In the genomic region with DNA sequence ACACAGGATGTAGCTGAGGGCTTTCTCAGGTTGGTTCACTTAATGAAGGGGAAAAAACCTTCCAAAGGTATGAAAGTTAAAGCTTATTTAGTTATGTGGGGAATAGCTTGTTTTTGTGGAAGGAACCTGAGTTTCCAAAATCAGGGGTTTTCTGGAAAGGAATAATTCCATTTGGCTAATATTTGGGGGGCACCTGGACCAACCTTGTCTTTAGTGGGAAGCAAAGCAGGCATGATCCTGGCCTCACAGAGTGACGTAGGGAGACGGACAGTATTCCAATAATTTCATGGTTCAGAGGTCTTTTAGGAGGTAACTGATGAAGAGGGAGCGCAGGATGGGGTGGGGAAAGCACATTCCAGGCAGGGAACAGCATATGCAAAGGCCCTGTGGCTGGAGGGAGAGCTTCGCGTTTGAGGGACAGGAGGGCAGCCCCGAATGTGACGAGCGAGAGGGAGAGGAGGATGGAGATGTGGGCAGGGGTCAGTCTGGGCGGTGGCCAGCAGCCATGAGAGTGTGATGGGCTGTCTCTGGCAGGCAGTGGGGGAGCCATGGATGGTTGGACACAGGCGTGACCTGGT, we compare ENCODE assay signal across 15 cellular contexts.
A peak's percentile ranks its signal among the peaks of the same experiment; 100 is the strongest.
DNase-seq lines count a peak whose midpoint lies in the region; ATAC-seq, FAIRE-seq and TF ChIP-seq lines count a peak whose summit lies in the region.
"Had no signal": no experiment of that assay in that cellular context is flagged by ENCODE, and none has a peak within 500 bp of the region (broad histone marks: within the 10 kb centered on the region; RNA-seq: fewer than 3 reads in every experiment).

No MANE protein-coding gene starts in this region.

- peaks cover 4% of the 10 kb centered on the region for H3K36me3 ChIP-seq in NT2/D1 (ENCODE audit: insufficient read depth, insufficient read length, low read length)
- H3K36me3 ChIP-seq in K562 (ENCODE audit: control insufficient read depth, insufficient read depth, low read length), result no peaks in the 10 kb centered on the region
- H3K36me3 ChIP-seq in liver (ENCODE audit: control insufficient read depth in 4 of 4, insufficient read depth in 3 of 4, low read depth in 1 of 4, low read length in 3 of 4), result no peaks in the 10 kb centered on the region
- H3K36me3 ChIP-seq in subcutaneous abdominal adipose tissue (ENCODE audit: control insufficient read depth in 5 of 5, insufficient read depth in 5 of 5, low read length in 5 of 5), result no peaks in the 10 kb centered on the region
- H3K36me3 ChIP-seq in gastrocnemius medialis, result no peaks in the 10 kb centered on the region
- H3K36me3 ChIP-seq: SJCRH30 had no signal

- TF ChIP-seq RAD21 in K562 (CRISPR knock-in tag; conservative IDR thresholded peaks at IDR 0.05 in 1 of 2, IDR thresholded peaks at IDR 0.05 in 1 of 2) (no peak), liver (IDR thresholded peaks at IDR 0.05) (no peak)

- BruUV-seq in K562 (replicated peaks; lab: Mats Ljungman, UMichigan), result no TSS peak

- H3K9ac ChIP-seq in NT2/D1 (ENCODE audit: insufficient read length, low read depth) (peak overlapping the region; percentile 42), K562 (ENCODE audit: insufficient read depth in 1 of 2, low read depth in 2 of 2, low read length in 2 of 2) (peak overlapping the region in 1 of 2 experiments; percentile 62; a peak in 1 of 4 replicates), liver (ENCODE audit: low read depth in 1 of 2, low read length in 2 of 2) (no peak overlapping the region), subcutaneous abdominal adipose tissue (ENCODE audit: low read length in 5 of 5) (peak overlapping the region in 2 of 5 donors; percentile 28 to 41)

- CTCF ChIA-PET in K562 (lab: Yijun Ruan, JAX; ENCODE audit: low intra/inter-chr PET ratio), result no interaction called here

- H3K4me2 ChIP-seq in K562 (ENCODE audit: insufficient read depth, low read length), result no peak overlapping the region

- no peak overlapping the region for H3K27ac ChIP-seq in K562 (ENCODE audit: extremely low read depth, low read depth, low read length)
- H3K27ac ChIP-seq in liver (ENCODE audit: low read depth in 1 of 2, low read length in 2 of 2), result peak overlapping the region; percentile 58 to 84
- H3K27ac ChIP-seq in subcutaneous abdominal adipose tissue (ENCODE audit: low read depth, low read length), result peak overlapping the region; percentile 41
- peak overlapping the region in 1 of 4 donors; percentile 28 for H3K27ac ChIP-seq in gastrocnemius medialis
- H3K27ac ChIP-seq: SJCRH30 had no signal

- no peak for TF ChIP-seq CTCF in K562 (IDR thresholded peaks at IDR 0.05 in 2 of 3, conservative IDR thresholded peaks at IDR 0.05 in 1 of 3; ENCODE audit: insufficient read depth in 2 of 3, low read depth in 1 of 3, low read length in 3 of 3)
- no peak for TF ChIP-seq CTCF in liver (IDR thresholded peaks at IDR 0.05; ENCODE audit: low read depth, low read length, missing input control)
- TF ChIP-seq CTCF in gastrocnemius medialis (IDR thresholded peaks at IDR 0.05 in 4 of 5, conservative IDR thresholded peaks at IDR 0.05 in 1 of 5), result no peak

- H4K20me1 ChIP-seq in K562 (replicated peaks; ENCODE audit: control insufficient read depth, insufficient read depth, low read length), result no peaks in the 10 kb centered on the region

- H3K79me2 ChIP-seq in K562 (ENCODE audit: control insufficient read depth, insufficient read depth, low read length), result no peaks in the 10 kb centered on the region

- TF ChIP-seq POLR2A in K562 (conservative IDR thresholded peaks at IDR 0.05) (no peak), gastrocnemius medialis (IDR thresholded peaks at IDR 0.05) (no peak)

- no peak overlapping the region for H3K4me3 ChIP-seq in NT2/D1 (ENCODE audit: insufficient read length, low read depth)
- H3K4me3 ChIP-seq in K562, result no peak overlapping the region
- no peak overlapping the region for H3K4me3 ChIP-seq in liver (ENCODE audit: low read depth in 1 of 3, low read length in 3 of 3)
- no peak overlapping the region for H3K4me3 ChIP-seq in subcutaneous abdominal adipose tissue (ENCODE audit: low read depth in 1 of 5, low read length in 5 of 5)
- H3K4me3 ChIP-seq in gastrocnemius medialis, result no peak overlapping the region
- H3K4me3 ChIP-seq: SJCRH30 had no signal

- DNase-seq in NT2/D1 (ENCODE audit: low read depth, low spot score), result no peak
- no peak for DNase-seq in K562 (ENCODE audit: extremely low read depth in 1 of 4, low spot score in 3 of 4)
- DNase-seq in T1000 (lab: John Stamatoyannopoulos, UW), result no peak
- DNase-seq in stimulated activated CD8-positive, alpha-beta memory T cell treated with anti-CD3 and anti-CD28 coated beads, Interleukin-4, amount 100 ng/mL, for 48 hours, result no peak
- DNase-seq in gastrocnemius medialis, result no peak
- DNase-seq: activated CD4-positive, alpha-beta T cell treated with anti-CD3 and anti-CD28 coated beads, Interleukin-2, amount 10 ng/mL, durations not matched to agents 7 days and 5 days; activated T-cell treated with anti-CD3 and anti-CD28 coated beads, Interleukin-2, amount 50 U/mL, for 1 hour; natural killer cell; NK-92 treated with Interleukin-12 subunit alpha and Interleukin-12 subunit beta, amount 100 ng/mL, for 24 hours; SJCRH30; stimulated activated CD4-positive, alpha-beta T cell treated with anti-CD3 and anti-CD28 coated beads, Interleukin-4, amount 100 ng/mL, for 1 hour; T-helper 9 cell had no signal

- POLR2A ChIA-PET in K562 (lab: Yijun Ruan, JAX), result interaction anchor here (0.6 to 1.1 kb wide), 2 partner anchors 9 to 158 kb away, joined by 3 to 4 read pairs; no protein-coding TSS in a partner anchor

- in situ Hi-C loops in K562 (cut with MboI) (loop anchor here (25.0 kb wide), 1 partner anchor 269 kb away; a partner anchor contains a TSS), gastrocnemius medialis (cut with MboI; ENCODE audit: low sequenced_read_pairs in 4 of 4) (no loop called here)

- FAIRE-seq in K562 (lab: Jason Lieb, UNC), result no peak

- H3K9me3 ChIP-seq in NT2/D1 (ENCODE audit: insufficient read depth, low read length) (no peaks in the 10 kb centered on the region), K562 (replicated peaks; ENCODE audit: control insufficient read depth, insufficient read depth, low read depth, low read length) (no peaks in the 10 kb centered on the region), liver (ENCODE audit: control insufficient read depth in 4 of 4, low read length in 3 of 4) (no peaks in the 10 kb centered on the region), subcutaneous abdominal adipose tissue (ENCODE audit: control insufficient read depth in 5 of 5, low read length in 5 of 5) (no peaks in the 10 kb centered on the region), gastrocnemius medialis (no peaks in the 10 kb centered on the region)

- no peaks in the 10 kb centered on the region for H3K27me3 ChIP-seq in NT2/D1 (ENCODE audit: insufficient read depth, insufficient read length)
- no peaks in the 10 kb centered on the region for H3K27me3 ChIP-seq in K562 (ENCODE audit: control insufficient read depth in 2 of 2, insufficient read depth in 2 of 2, low read length in 2 of 2)
- no peaks in the 10 kb centered on the region for H3K27me3 ChIP-seq in liver (ENCODE audit: control insufficient read depth in 4 of 4, insufficient read depth in 4 of 4, low read length in 3 of 4)
- H3K27me3 ChIP-seq in subcutaneous abdominal adipose tissue (ENCODE audit: control insufficient read depth in 5 of 5, insufficient read depth in 4 of 5, low read length in 5 of 5), result peaks cover 0 to 3% (median 0%) of the 10 kb centered on the region in 5 donors
- H3K27me3 ChIP-seq in gastrocnemius medialis, result no peaks in the 10 kb centered on the region
- H3K27me3 ChIP-seq: SJCRH30 had no signal

- intact Hi-C loops in K562 (cut with micrococcal nuclease), result loop anchor here (10.0 kb wide), 1 partner anchor 152 kb away; no protein-coding TSS in a partner anchor
- intact Hi-C loops in gastrocnemius medialis (cut with DNase I; ENCODE audit: low total_unique reads), result no loop called here

- TF ChIP-seq EP300 in K562 (IDR thresholded peaks at IDR 0.05; ENCODE audit: low read length), result no peak

- H3K9me1 ChIP-seq in K562 (ENCODE audit: control insufficient read depth, insufficient read depth, low read length), result no peaks in the 10 kb centered on the region

- ATAC-seq in K562 (no peak), gastrocnemius medialis (no peak), GM21529 (IDR thresholded peaks at IDR 0.05; ENCODE audit: unreplicated experiment) (no peak)

- 54% methylated on average over 10 of the region's 10 CpGs for WGBS in K562 (ENCODE audit: insufficient coverage, low coverage, missing lambda C conversion rate)
- WGBS in liver, result 93% methylated on average over 10 of the region's 10 CpGs

- no peak overlapping the region for H2AFZ ChIP-seq in K562 (ENCODE audit: low read depth, low read length)

- H3K4me1 ChIP-seq in NT2/D1 (ENCODE audit: insufficient read depth, insufficient read length) (peaks cover 31% of the 10 kb centered on the region), K562 (replicated peaks in 1 of 2; ENCODE audit: control insufficient read depth in 2 of 2, insufficient read depth in 2 of 2, low read length in 2 of 2) (peaks cover 0 to 22% of the 10 kb centered on the region in 2 experiments; a peak in 2 of 5 replicates), liver (ENCODE audit: control insufficient read depth in 4 of 4, insufficient read depth in 4 of 4, low read length in 3 of 4) (peaks cover 0 to 5% (median 1%) of the 10 kb centered on the region in 4 donors), subcutaneous abdominal adipose tissue (ENCODE audit: control insufficient read depth in 5 of 5, insufficient read depth in 5 of 5, low read length in 5 of 5) (peaks cover 5 to 60% (median 43%) of the 10 kb centered on the region in 5 donors), gastrocnemius medialis (no peaks in the 10 kb centered on the region)
- H3K4me1 ChIP-seq: SJCRH30 had no signal

TF ChIP-seq in K562, 482 proteins besides CTCF, POLR2A, EP300 and RAD21 (continues in another document):
- TF ChIP-seq KDM1A (IDR thresholded peaks at IDR 0.05) (peak; percentile 25 to 36; a peak in 1 of 4 replicates), RCOR1 (IDR thresholded peaks at IDR 0.05; ENCODE audit: borderline replicate concordance in 1 of 2, low read depth in 2 of 2, low read length in 2 of 2) (0 out of 4 replicates have a peak, but pooled peaks of 1 of the 2 experiments have one; percentile 16), SMARCA5 (IDR thresholded peaks at IDR 0.05) (peak; percentile 90)

TF ChIP-seq in liver, 16 proteins besides CTCF, POLR2A, EP300 and RAD21 (continues in another document):
- TF ChIP-seq FOXA2 (IDR thresholded peaks at IDR 0.05) (no peak), SP1 (IDR thresholded peaks at IDR 0.05) (no peak), JUND (IDR thresholded peaks at IDR 0.05) (no peak), EGR1 (IDR thresholded peaks at IDR 0.05; ENCODE audit: low read depth in 2 of 2) (no peak)
